In genomic region chr11:131118247-131118646, GRCh38 we compare ENCODE assay signal across 23 cellular contexts.
DNase-seq lines count a peak whose midpoint lies in the region; ATAC-seq, FAIRE-seq and TF ChIP-seq lines count a peak whose summit lies in the region.
"Had no signal": no experiment of that assay in that cellular context is flagged by ENCODE, and none has a peak within 500 bp of the region (broad histone marks: within the 10 kb centered on the region; RNA-seq: fewer than 3 reads in every experiment).

No MANE protein-coding gene starts in this region.

- H3K4me1 Mint-ChIP-seq in activated naive CD8-positive, alpha-beta T cell treated with anti-CD3 and anti-CD28 coated beads for 36 hours, result no peaks in the 10 kb centered on the region

- FAIRE-seq in keratinocyte (lab: Jason Lieb, UNC) (no peak), HTR-8/SVneo (lab: Jason Lieb, UNC) (no peak)
- FAIRE-seq: A204.1 had no signal

- no TSS peak for BruUV-seq in mammary epithelial cell (replicated peaks; lab: Mats Ljungman, UMichigan)

- no peaks in the 10 kb centered on the region for H3K9me3 ChIP-seq in mammary epithelial cell (replicated peaks; ENCODE audit: insufficient read depth, low read length)
- no peaks in the 10 kb centered on the region for H3K9me3 ChIP-seq in keratinocyte (ENCODE audit: control insufficient read depth, low read depth, low read length)
- H3K9me3 ChIP-seq: BLaER1 treated with 17β-estradiol and CSF1 and Interleukin-3, amounts not matched to agents 10 nM and 100 nM had no signal

- WGBS in mammary epithelial cell (ENCODE audit: low coverage, missing lambda C conversion rate), result 0% methylated on average over 2 of the region's 3 CpGs

- in situ Hi-C loops in mammary epithelial cell (cut with MboI; ENCODE audit: low sequenced_read_pairs in 2 of 2), result no loop called here

- no peaks in the 10 kb centered on the region for H3K27me3 Mint-ChIP-seq in activated naive CD8-positive, alpha-beta T cell treated with anti-CD3 and anti-CD28 coated beads for 36 hours
- H3K27me3 Mint-ChIP-seq: CD4-positive, alpha-beta T cell had no signal

- H3K4me3 Mint-ChIP-seq in activated naive CD8-positive, alpha-beta T cell treated with anti-CD3 and anti-CD28 coated beads for 36 hours, result no peak overlapping the region
- H3K4me3 Mint-ChIP-seq: CD4-positive, alpha-beta T cell had no signal

- DNase-seq in EL (peak; percentile 31), HCEC 1CT (peak; percentile 69), mammary epithelial cell (peak; percentile 63), keratinocyte (ENCODE audit: low read depth, low spot score) (peak; percentile 36), HTR-8/SVneo (ENCODE audit: insufficient read length, low spot score) (no peak)
- no peak for DNase-seq in activated naive CD8-positive, alpha-beta T cell treated with anti-CD3 and anti-CD28 coated beads for 36 hours
- DNase-seq: AML-193; CD4-positive, alpha-beta T cell; DMS 273 treated with DMSO at 0.1 percent for 48 hours; DMS79; H7; KBM-7; MM.1S; NCI-H1694; NCI-H2081; NCI-H2227 treated with DMSO at 0.1 percent for 48 hours; NCI-H526 treated with DMSO at 0.1 percent for 48 hours; RPMI8226; SHP77; T-helper 1 cell had no signal

- CTCF ChIA-PET in mammary epithelial cell (lab: Charles Lee; ENCODE audit: low non-redundant PET), result no interaction called here

- H4K20me1 ChIP-seq in mammary epithelial cell (ENCODE audit: insufficient read depth, low read length) (no peaks in the 10 kb centered on the region), keratinocyte (ENCODE audit: control insufficient read depth, extremely low read depth, insufficient read depth, low read length) (peaks cover 2% of the 10 kb centered on the region)
- H4K20me1 ChIP-seq: BLaER1 treated with 17β-estradiol and CSF1 and Interleukin-3, amounts not matched to agents 10 nM and 100 nM had no signal

- H3K27ac ChIP-seq in mammary epithelial cell (ENCODE audit: insufficient read depth, low read depth, low read length), result no peak overlapping the region
- H3K27ac ChIP-seq in keratinocyte (ENCODE audit: control insufficient read depth, insufficient read depth, low read length), result no peak overlapping the region
- H3K27ac ChIP-seq: BLaER1 treated with 17β-estradiol and CSF1 and Interleukin-3, amounts not matched to agents 10 nM and 100 nM had no signal

- H3K9ac ChIP-seq in mammary epithelial cell (ENCODE audit: insufficient read depth, low read length) (no peak overlapping the region), keratinocyte (ENCODE audit: control insufficient read depth, extremely low read depth, insufficient read depth, low read length) (no peak overlapping the region)
- H3K9ac ChIP-seq: BLaER1 treated with 17β-estradiol and CSF1 and Interleukin-3, amounts not matched to agents 10 nM and 100 nM had no signal

- no peaks in the 10 kb centered on the region for H3K79me2 ChIP-seq in mammary epithelial cell (ENCODE audit: insufficient read depth, low read length)
- H3K79me2 ChIP-seq in keratinocyte (ENCODE audit: control insufficient read depth, insufficient read depth, low read length), result no peaks in the 10 kb centered on the region

- TF ChIP-seq CTCF in mammary epithelial cell (conservative IDR thresholded peaks at IDR 0.05 in 1 of 2, IDR thresholded peaks at IDR 0.05 in 1 of 2; ENCODE audit: extremely low read depth in 1 of 2, insufficient read depth in 1 of 2, low read depth in 1 of 2, low read length in 2 of 2) (no peak), keratinocyte (optimal IDR thresholded peaks at IDR 0.05 in 1 of 3, IDR thresholded peaks at IDR 0.05 in 1 of 3, conservative IDR thresholded peaks at IDR 0.05 in 1 of 3; ENCODE audit: extremely low read depth in 1 of 3, insufficient read depth in 2 of 3, low read length in 3 of 3) (no peak)

- intact Hi-C loops in mammary epithelial cell (cut with micrococcal nuclease), result no loop called here

- no peaks in the 10 kb centered on the region for H3K9me1 ChIP-seq in keratinocyte (ENCODE audit: control insufficient read depth, extremely low read depth, insufficient read depth, low read length)

- H3K4me2 ChIP-seq in mammary epithelial cell (ENCODE audit: insufficient read depth, low read depth, low read length) (no peak overlapping the region), keratinocyte (ENCODE audit: control insufficient read depth, extremely low read depth, insufficient read depth, low read depth, low read length) (no peak overlapping the region)
- H3K4me2 ChIP-seq: BLaER1 treated with 17β-estradiol and CSF1 and Interleukin-3, amounts not matched to agents 10 nM and 100 nM had no signal

- H3K36me3 ChIP-seq in mammary epithelial cell (ENCODE audit: insufficient read depth, low read length) (no peaks in the 10 kb centered on the region), keratinocyte (ENCODE audit: control insufficient read depth in 2 of 2, extremely low read depth in 1 of 2, insufficient read depth in 2 of 2, low read length in 2 of 2) (no peaks in the 10 kb centered on the region)
- H3K36me3 ChIP-seq: BLaER1 treated with 17β-estradiol and CSF1 and Interleukin-3, amounts not matched to agents 10 nM and 100 nM had no signal

- no peaks in the 10 kb centered on the region for H3K36me3 Mint-ChIP-seq in activated naive CD8-positive, alpha-beta T cell treated with anti-CD3 and anti-CD28 coated beads for 36 hours

- H3K4me3 ChIP-seq in mammary epithelial cell (replicated peaks in 1 of 3; ENCODE audit: insufficient read depth in 1 of 3, low read depth in 2 of 3, low read length in 3 of 3), result no peak overlapping the region
- H3K4me3 ChIP-seq in keratinocyte (ENCODE audit: control insufficient read depth in 2 of 3, extremely low read depth in 1 of 3, insufficient read depth in 2 of 3, low read depth in 1 of 3, low read length in 3 of 3), result no peak overlapping the region
- H3K4me3 ChIP-seq: BLaER1 treated with 17β-estradiol and CSF1 and Interleukin-3, amounts not matched to agents 10 nM and 100 nM had no signal

- no peak overlapping the region for H2AFZ ChIP-seq in mammary epithelial cell (ENCODE audit: low read depth, low read length)
- H2AFZ ChIP-seq in keratinocyte (ENCODE audit: control insufficient read depth, low read length), result no peak overlapping the region

- H3K9me3 Mint-ChIP-seq in activated naive CD8-positive, alpha-beta T cell treated with anti-CD3 and anti-CD28 coated beads for 36 hours, result peaks cover 2% of the 10 kb centered on the region
- H3K9me3 Mint-ChIP-seq: CD4-positive, alpha-beta T cell had no signal

- H3K27me3 ChIP-seq in mammary epithelial cell (ENCODE audit: insufficient read depth, low read length) (no peaks in the 10 kb centered on the region), keratinocyte (ENCODE audit: control insufficient read depth, extremely low read depth, insufficient read depth, low read length) (no peaks in the 10 kb centered on the region)
- H3K27me3 ChIP-seq: BLaER1 treated with 17β-estradiol and CSF1 and Interleukin-3, amounts not matched to agents 10 nM and 100 nM had no signal

- H3K4me1 ChIP-seq in mammary epithelial cell (ENCODE audit: insufficient read depth, low read length) (peaks cover 9% of the 10 kb centered on the region), keratinocyte (ENCODE audit: control insufficient read depth, extremely low read depth, insufficient read depth, low read length) (no peaks in the 10 kb centered on the region)

- dilution Hi-C loops in mammary epithelial cell (cut with HindIII; ENCODE audit: low sequenced_read_pairs), result no loop called here
- dilution Hi-C loops in keratinocyte (cut with MboI; ENCODE audit: extremely low pct_ligation_motif_present, low sequenced_read_pairs), result no loop called here

- no peak overlapping the region for H3K27ac Mint-ChIP-seq in activated naive CD8-positive, alpha-beta T cell treated with anti-CD3 and anti-CD28 coated beads for 36 hours
- H3K27ac Mint-ChIP-seq: CD4-positive, alpha-beta T cell had no signal

- ATAC-seq in GM19455 (IDR thresholded peaks at IDR 0.05; ENCODE audit: unreplicated experiment), result no peak

Comparison
In these comparisons a context has a peak if more than half of its experiments do, and no peak if none do; other contexts are left out.
1. DNase-seq: peak in EL (single experiment), HCEC 1CT (single experiment), mammary epithelial cell (single experiment) and keratinocyte (single experiment); none in HTR-8/SVneo (single experiment) and activated naive CD8-positive, alpha-beta T cell treated with anti-CD3 and anti-CD28 coated beads for 36 hours (single experiment).